In genomic region chr2:196453613-196454047, GRCh38 we compare ENCODE assay signal across 9 cellular contexts.
A peak's percentile ranks its signal among the peaks of the same experiment; 100 is the strongest.
DNase-seq lines count a peak whose midpoint lies in the region; ATAC-seq, FAIRE-seq and TF ChIP-seq lines count a peak whose summit lies in the region.
"Had no signal": no experiment of that assay in that cellular context is flagged by ENCODE, and none has a peak within 500 bp of the region (broad histone marks: within the 10 kb centered on the region; RNA-seq: fewer than 3 reads in every experiment).

No MANE protein-coding gene starts in this region.

- H2AK5ac ChIP-seq in mesenchymal stem cell (ENCODE audit: low read length, severe bottlenecking) = no peak overlapping the region

- H3K9me3 ChIP-seq in mesenchymal stem cell (ENCODE audit: control insufficient read depth, low read length) = no peaks in the 10 kb centered on the region

- no peaks in the 10 kb centered on the region for H3K79me1 ChIP-seq in mesenchymal stem cell (replicated peaks; ENCODE audit: low read length, poor library complexity, severe bottlenecking)

- H3K14ac ChIP-seq in mesenchymal stem cell (ENCODE audit: low read length in 2 of 2) = no peak overlapping the region

- no peaks in the 10 kb centered on the region for H3K36me3 ChIP-seq in mesenchymal stem cell (ENCODE audit: control insufficient read depth in 1 of 2, insufficient read depth in 2 of 2, low read depth in 1 of 2, low read length in 2 of 2)

- DNase-seq in GM19239 (ENCODE audit: insufficient read length, low spot score) (peak; percentile 6), RCC 7860 (ENCODE audit: low spot score) (peak; percentile 31), cerebellar cortex (ENCODE audit: low spot score) (peak; percentile 23), mesenchymal stem cell (peak; percentile 36), amniotic stem cell (lab: John Stamatoyannopoulos, UW) (no peak)

- H3K4me2 ChIP-seq in mesenchymal stem cell (ENCODE audit: low read length, poor library complexity, severe bottlenecking) = no peak overlapping the region

- H4K8ac ChIP-seq in mesenchymal stem cell (ENCODE audit: low read length) = no peak overlapping the region

- no peaks in the 10 kb centered on the region for H3K27me3 ChIP-seq in mesenchymal stem cell (ENCODE audit: control insufficient read depth in 1 of 2, insufficient read depth in 1 of 2, low read length in 2 of 2)

- H2BK15ac ChIP-seq in mesenchymal stem cell (ENCODE audit: low read depth, poor library complexity, severe bottlenecking) = no peak overlapping the region

- no peak overlapping the region for H3K4ac ChIP-seq in mesenchymal stem cell (ENCODE audit: low read depth in 1 of 2, low read length in 2 of 2)

- no peak overlapping the region for H3K23ac ChIP-seq in mesenchymal stem cell (ENCODE audit: low read length in 2 of 2)

- H2BK12ac ChIP-seq in mesenchymal stem cell (ENCODE audit: low read length in 2 of 2) = no peak overlapping the region

- H3K9ac ChIP-seq in mesenchymal stem cell (ENCODE audit: low read length) = no peak overlapping the region

- TF ChIP-seq CTCF in C4-2B (conservative IDR thresholded peaks at IDR 0.05) = peak; percentile 76

- 8% methylated on average over 2 of the region's 4 CpGs for WGBS in mesenchymal stem cell

- H3K27ac ChIP-seq in C4-2B (no peak overlapping the region), mesenchymal stem cell (ENCODE audit: low read length, poor library complexity, severe bottlenecking) (no peak overlapping the region)
- H3K27ac ChIP-seq: skin epidermis had no signal

- H3K4me3 ChIP-seq in mesenchymal stem cell (ENCODE audit: insufficient read depth in 1 of 2, low read depth in 1 of 2, low read length in 2 of 2) = no peak overlapping the region
- H3K4me3 ChIP-seq: skin epidermis had no signal

- H2AFZ ChIP-seq in mesenchymal stem cell (ENCODE audit: low read depth, low read length) = no peak overlapping the region

- H3K4me1 ChIP-seq in mesenchymal stem cell (ENCODE audit: control insufficient read depth, insufficient read depth, low read depth, low read length) = no peaks in the 10 kb centered on the region

- H2BK120ac ChIP-seq in mesenchymal stem cell (ENCODE audit: low read depth, low read length) = no peak overlapping the region

- FAIRE-seq in GM19239 (lab: Jason Lieb, UNC) = peak; percentile 96
- peak; percentile 73 for FAIRE-seq in RCC 7860 (lab: Jason Lieb, UNC)

- no peak overlapping the region for H3K18ac ChIP-seq in mesenchymal stem cell (ENCODE audit: low read depth in 1 of 2, low read length in 2 of 2)

- H2BK5ac ChIP-seq in mesenchymal stem cell (ENCODE audit: low read depth, low read length, poor library complexity, severe bottlenecking) = no peak overlapping the region

- no peak overlapping the region for H4K91ac ChIP-seq in mesenchymal stem cell (ENCODE audit: low read length)

- ATAC-seq in HG03571 (IDR thresholded peaks at IDR 0.05; ENCODE audit: unreplicated experiment) = peak; percentile 56
- ATAC-seq in HG03159 (IDR thresholded peaks at IDR 0.05; ENCODE audit: unreplicated experiment) = no peak
